Comparison of ENCODE assay signal across 8 cellular contexts in genomic region chr3:52052831-52053306, GRCh38. TPM values are rescaled to one million over a fixed set of nuclear protein-coding genes. Genes with fewer than 3 reads are reported as not detected.
A peak's percentile ranks its signal among the peaks of the same experiment; 100 is the strongest.
DNase-seq lines count a peak whose midpoint lies in the region; ATAC-seq and TF ChIP-seq lines count a peak whose summit lies in the region.

No MANE protein-coding gene starts in this region.

- ATAC-seq in activated CD8-positive, alpha-beta T cell treated with anti-CD3 and anti-CD28 coated beads for 36 hours, result no peak

- H3K9ac ChIP-seq in mucosa of rectum (ENCODE audit: low read depth in 1 of 2, low read length in 2 of 2), result peak overlapping the region; percentile 45 to 52
- peak overlapping the region; percentile 47 to 48 for H3K9ac ChIP-seq in stomach smooth muscle (ENCODE audit: low read length in 2 of 2)

- H3K4me1 ChIP-seq in mucosa of rectum (ENCODE audit: control insufficient read depth in 2 of 2, insufficient read depth in 2 of 2, low read length in 2 of 2) (peaks cover 34 to 46% of the 10 kb centered on the region in 2 donors), stomach smooth muscle (ENCODE audit: control insufficient read depth, insufficient read depth, low read length) (peaks cover 60% of the 10 kb centered on the region)

- peaks cover 0 to 1% (median 0%) of the 10 kb centered on the region in 7 donors for H3K9me3 Mint-ChIP-seq in CD14-positive monocyte
- no peaks in the 10 kb centered on the region for H3K9me3 Mint-ChIP-seq in activated CD8-positive, alpha-beta T cell treated with anti-CD3 and anti-CD28 coated beads for 36 hours

- H3K27me3 ChIP-seq in mucosa of rectum (ENCODE audit: control insufficient read depth in 2 of 2, insufficient read depth in 2 of 2, low read length in 2 of 2), result no peaks in the 10 kb centered on the region
- no peaks in the 10 kb centered on the region for H3K27me3 ChIP-seq in stomach smooth muscle (ENCODE audit: control insufficient read depth in 1 of 2, insufficient read depth in 2 of 2, low read length in 2 of 2)

- H3K4me1 Mint-ChIP-seq in CD14-positive monocyte, result peaks cover 50% of the 10 kb centered on the region
- H3K4me1 Mint-ChIP-seq in activated CD8-positive, alpha-beta T cell treated with anti-CD3 and anti-CD28 coated beads for 36 hours (ENCODE audit: low read depth), result peaks cover 52% of the 10 kb centered on the region

- POLR2A ChIA-PET in activated CD8-positive, alpha-beta T cell treated with anti-CD3 and anti-CD28 coated beads for 36 hours (lab: Charles Lee), result interaction anchor here (0.6 to 2.8 kb wide), 10 partner anchors 12 to 226 kb away, joined by 3 to 7 read pairs (median 4); partner anchors contain the start of genes PPM1M, RPL29 and WDR82

- TF ChIP-seq POLR2A in erythroblast (IDR thresholded peaks at IDR 0.05; ENCODE audit: low read length), result no peak

- CTCF ChIA-PET in activated CD8-positive, alpha-beta T cell treated with anti-CD3 and anti-CD28 coated beads for 36 hours (lab: Charles Lee), result interaction anchor here (0.6 to 8.0 kb wide), 14 partner anchors 9 to 111 kb away, joined by 3 to 74 read pairs (median 6); partner anchors contain the start of genes ABHD14A, ABHD14B, PARP3 and RPL29

- H3K36me3 ChIP-seq in mucosa of rectum (ENCODE audit: control insufficient read depth in 2 of 2, insufficient read depth in 2 of 2, low read length in 2 of 2) (peaks cover 17 to 29% of the 10 kb centered on the region in 2 donors), stomach smooth muscle (ENCODE audit: control insufficient read depth in 2 of 2, insufficient read depth in 2 of 2, low read length in 2 of 2) (peaks cover 28% of the 10 kb centered on the region in 2 donors)

- TF ChIP-seq CTCF in CD14-positive monocyte (IDR thresholded peaks at IDR 0.05), result no peak
- TF ChIP-seq CTCF in activated CD8-positive, alpha-beta T cell treated with anti-CD3 and anti-CD28 coated beads for 36 hours (IDR thresholded peaks at IDR 0.05), result no peak

- peaks cover 47 to 61% of the 10 kb centered on the region in 2 donors for H3K36me3 Mint-ChIP-seq in CD14-positive monocyte
- H3K36me3 Mint-ChIP-seq in activated CD8-positive, alpha-beta T cell treated with anti-CD3 and anti-CD28 coated beads for 36 hours (ENCODE audit: low read depth), result peaks cover 35% of the 10 kb centered on the region

- peak overlapping the region; percentile 91 for H3K4me3 Mint-ChIP-seq in CD14-positive monocyte
- peak overlapping the region; percentile 86 for H3K4me3 Mint-ChIP-seq in activated CD8-positive, alpha-beta T cell treated with anti-CD3 and anti-CD28 coated beads for 36 hours

- no peaks in the 10 kb centered on the region for H3K9me3 ChIP-seq in mucosa of rectum (ENCODE audit: control insufficient read depth in 2 of 2, low read length in 2 of 2)
- no peaks in the 10 kb centered on the region for H3K9me3 ChIP-seq in stomach smooth muscle (ENCODE audit: control insufficient read depth in 2 of 2, low read length in 2 of 2)

- intact Hi-C loops in CD14-positive monocyte (cut with micrococcal nuclease), result loop anchor here (5.0 kb wide), 2 partner anchors 51 to 56 kb away; partner anchors contain the start of gene RPL29 (in 1 of the 2)
- intact Hi-C loops in activated CD8-positive, alpha-beta T cell treated with anti-CD3 and anti-CD28 coated beads for 36 hours (cut with micrococcal nuclease), result loop anchor here (5.0 kb wide), 1 partner anchor 51 kb away; no protein-coding TSS in a partner anchor

- H3K27me3 Mint-ChIP-seq in CD14-positive monocyte (ENCODE audit: low read depth in 3 of 3), result peaks cover 0 to 3% (median 1%) of the 10 kb centered on the region in 3 donors
- no peaks in the 10 kb centered on the region for H3K27me3 Mint-ChIP-seq in activated CD8-positive, alpha-beta T cell treated with anti-CD3 and anti-CD28 coated beads for 36 hours

- peak overlapping the region; percentile 80 to 93 (median 90) for H3K27ac Mint-ChIP-seq in CD14-positive monocyte
- peak overlapping the region; percentile 93 for H3K27ac Mint-ChIP-seq in activated CD8-positive, alpha-beta T cell treated with anti-CD3 and anti-CD28 coated beads for 36 hours

- H3K4me3 ChIP-seq in mucosa of rectum (ENCODE audit: low read length in 2 of 2), result peak overlapping the region; percentile 30 to 61
- H3K4me3 ChIP-seq in stomach smooth muscle (ENCODE audit: low read length in 2 of 2), result peak overlapping the region; percentile 40 to 55

- H3K27ac ChIP-seq in mucosa of rectum (ENCODE audit: low read depth in 2 of 2, low read length in 2 of 2), result peak overlapping the region; percentile 71 to 82
- peak overlapping the region; percentile 71 for H3K27ac ChIP-seq in stomach smooth muscle (ENCODE audit: low read length)

- DNase-seq in CD14-positive monocyte (ENCODE audit: low spot score), result peak; percentile 71
- peak; percentile 65 for DNase-seq in KG1 (lab: John Stamatoyannopoulos, UW)
- peak; percentile 50 for DNase-seq in activated CD8-positive, alpha-beta T cell treated with anti-CD3 and anti-CD28 coated beads for 36 hours
- peak; percentile 34 to 44 for DNase-seq in erythroblast (lab: John Stamatoyannopoulos, UW)
- no peak for DNase-seq in NCI-H128 (lab: John Stamatoyannopoulos, UW; ENCODE audit: unreplicated experiment)
- no peak for DNase-seq in NCI-H2196 (lab: John Stamatoyannopoulos, UW; ENCODE audit: unreplicated experiment)

RNA-seq across cellular contexts. Expression of gene DUSP7, which starts 3.5 kb away (rescaled TPM):
- polyA plus RNA-seq in CD14-positive monocyte, result 1 to 10 TPM; 2.8 to 3.9 TPM
- 10 to 100 TPM; 19.6 to 21.6 TPM for total RNA-seq in activated CD8-positive, alpha-beta T cell treated with anti-CD3 and anti-CD28 coated beads for 36 hours

RNA-seq across cellular contexts. Expression of gene RPL29, which starts 57.2 kb away (rescaled TPM):
- 100 to 1,000 TPM; 753 to 856 TPM for polyA plus RNA-seq in CD14-positive monocyte
- total RNA-seq in activated CD8-positive, alpha-beta T cell treated with anti-CD3 and anti-CD28 coated beads for 36 hours, result 1,000 to 10,000 TPM; 2,039 to 2,045 TPM

Comparison
In these comparisons a context has a peak if more than half of its experiments do, and no peak if none do; other contexts are left out.
1. DNase-seq: peak in CD14-positive monocyte (single experiment), KG1 (single experiment), activated CD8-positive, alpha-beta T cell treated with anti-CD3 and anti-CD28 coated beads for 36 hours (single experiment) and erythroblast (2 of 2); none in NCI-H128 (single experiment) and NCI-H2196 (single experiment).